In the genomic region with DNA sequence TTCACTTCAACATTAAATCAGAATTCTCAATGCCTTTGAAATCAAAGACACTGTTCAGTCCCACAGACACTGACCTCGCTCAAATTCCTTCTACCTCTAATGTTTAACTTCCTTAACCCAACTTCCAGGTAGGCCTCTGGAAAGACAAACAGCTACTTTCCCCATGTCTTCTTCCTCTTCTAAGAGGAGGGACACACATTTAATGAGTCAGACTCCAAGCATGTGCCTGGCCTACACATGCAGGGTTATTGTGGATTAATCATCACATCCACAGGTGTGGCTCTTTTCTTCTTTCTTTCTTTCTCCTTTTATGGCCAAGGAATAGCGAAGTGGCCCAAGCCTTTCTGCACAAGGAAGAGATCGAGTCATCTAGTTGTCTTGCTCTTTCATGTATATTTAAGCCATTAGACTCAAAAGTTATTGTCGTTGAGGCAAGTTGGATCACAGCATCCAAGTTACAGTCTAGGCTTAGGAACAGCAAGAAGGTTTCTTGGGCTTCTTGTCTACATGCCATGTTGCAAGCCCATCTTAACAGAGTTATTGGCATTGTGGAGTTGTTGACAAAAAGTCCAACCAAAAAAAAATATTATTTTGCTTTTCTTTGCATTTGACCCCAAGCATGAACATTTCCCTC, we compare ENCODE assay signal across 1 cellular context.
TF ChIP-seq lines count a peak whose summit lies in the region.

No MANE protein-coding gene starts in this region.

TF ChIP-seq in HepG2, 621 proteins besides CTCF, POLR2A, EP300 and RAD21 (continued from another document and continues in another):
- TF ChIP-seq, protein P1, sequence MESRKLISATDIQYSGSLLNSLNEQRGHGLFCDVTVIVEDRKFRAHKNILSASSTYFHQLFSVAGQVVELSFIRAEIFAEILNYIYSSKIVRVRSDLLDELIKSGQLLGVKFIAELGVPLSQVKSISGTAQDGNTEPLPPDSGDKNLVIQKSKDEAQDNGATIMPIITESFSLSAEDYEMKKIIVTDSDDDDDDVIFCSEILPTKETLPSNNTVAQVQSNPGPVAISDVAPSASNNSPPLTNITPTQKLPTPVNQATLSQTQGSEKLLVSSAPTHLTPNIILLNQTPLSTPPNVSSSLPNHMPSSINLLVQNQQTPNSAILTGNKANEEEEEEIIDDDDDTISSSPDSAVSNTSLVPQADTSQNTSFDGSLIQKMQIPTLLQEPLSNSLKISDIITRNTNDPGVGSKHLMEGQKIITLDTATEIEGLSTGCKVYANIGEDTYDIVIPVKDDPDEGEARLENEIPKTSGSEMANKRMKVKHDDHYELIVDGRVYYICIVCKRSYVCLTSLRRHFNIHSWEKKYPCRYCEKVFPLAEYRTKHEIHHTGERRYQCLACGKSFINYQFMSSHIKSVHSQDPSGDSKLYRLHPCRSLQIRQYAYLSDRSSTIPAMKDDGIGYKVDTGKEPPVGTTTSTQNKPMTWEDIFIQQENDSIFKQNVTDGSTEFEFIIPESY (CRISPR knock-in tag; IDR thresholded peaks at IDR 0.05), result no peak
- TF ChIP-seq RARA (CRISPR knock-in tag; IDR thresholded peaks at IDR 0.05), result peak; percentile 86
- TF ChIP-seq SAP130 (CRISPR knock-in tag; IDR thresholded peaks at IDR 0.05; ENCODE audit: low read depth), result peak; percentile 37; the same call in 1 of the 2 replicates
- no peak for TF ChIP-seq ZEB1 (IDR thresholded peaks at IDR 0.05; ENCODE audit: insufficient replicate concordance, low read depth)
- no peak for TF ChIP-seq ATAD3A (CRISPR knock-in tag; IDR thresholded peaks at IDR 0.05)
- TF ChIP-seq ESRRA (CRISPR knock-in tag; IDR thresholded peaks at IDR 0.05; ENCODE audit: low read depth), result no peak
- TF ChIP-seq U2AF2 (IDR thresholded peaks at IDR 0.05; ENCODE audit: low read depth, low read length), result no peak
- TF ChIP-seq, protein P2, sequence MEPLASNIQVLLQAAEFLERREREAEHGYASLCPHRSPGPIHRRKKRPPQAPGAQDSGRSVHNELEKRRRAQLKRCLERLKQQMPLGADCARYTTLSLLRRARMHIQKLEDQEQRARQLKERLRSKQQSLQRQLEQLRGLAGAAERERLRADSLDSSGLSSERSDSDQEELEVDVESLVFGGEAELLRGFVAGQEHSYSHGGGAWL (CRISPR knock-in tag; IDR thresholded peaks at IDR 0.05), result no peak
- TF ChIP-seq SP2 (CRISPR knock-in tag; IDR thresholded peaks at IDR 0.05), result no peak
- TF ChIP-seq, protein P3, sequence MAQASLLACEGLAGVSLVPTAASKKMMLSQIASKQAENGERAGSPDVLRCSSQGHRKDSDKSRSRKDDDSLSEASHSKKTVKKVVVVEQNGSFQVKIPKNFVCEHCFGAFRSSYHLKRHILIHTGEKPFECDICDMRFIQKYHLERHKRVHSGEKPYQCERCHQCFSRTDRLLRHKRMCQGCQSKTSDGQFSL (CRISPR knock-in tag; IDR thresholded peaks at IDR 0.05), result no peak
- TF ChIP-seq SMAD9 (CRISPR knock-in tag; IDR thresholded peaks at IDR 0.05), result no peak
- TF ChIP-seq RXRB (CRISPR knock-in tag; IDR thresholded peaks at IDR 0.05; ENCODE audit: borderline replicate concordance), result peak; percentile 84
- no peak for TF ChIP-seq ZNF296 (CRISPR knock-in tag; conservative IDR thresholded peaks at IDR 0.05)
- TF ChIP-seq ZNF790 (CRISPR knock-in tag; IDR thresholded peaks at IDR 0.05; ENCODE audit: borderline replicate concordance), result no peak
- TF ChIP-seq, protein P4, sequence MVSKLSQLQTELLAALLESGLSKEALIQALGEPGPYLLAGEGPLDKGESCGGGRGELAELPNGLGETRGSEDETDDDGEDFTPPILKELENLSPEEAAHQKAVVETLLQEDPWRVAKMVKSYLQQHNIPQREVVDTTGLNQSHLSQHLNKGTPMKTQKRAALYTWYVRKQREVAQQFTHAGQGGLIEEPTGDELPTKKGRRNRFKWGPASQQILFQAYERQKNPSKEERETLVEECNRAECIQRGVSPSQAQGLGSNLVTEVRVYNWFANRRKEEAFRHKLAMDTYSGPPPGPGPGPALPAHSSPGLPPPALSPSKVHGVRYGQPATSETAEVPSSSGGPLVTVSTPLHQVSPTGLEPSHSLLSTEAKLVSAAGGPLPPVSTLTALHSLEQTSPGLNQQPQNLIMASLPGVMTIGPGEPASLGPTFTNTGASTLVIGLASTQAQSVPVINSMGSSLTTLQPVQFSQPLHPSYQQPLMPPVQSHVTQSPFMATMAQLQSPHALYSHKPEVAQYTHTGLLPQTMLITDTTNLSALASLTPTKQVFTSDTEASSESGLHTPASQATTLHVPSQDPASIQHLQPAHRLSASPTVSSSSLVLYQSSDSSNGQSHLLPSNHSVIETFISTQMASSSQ (IDR thresholded peaks at IDR 0.05; ENCODE audit: low read depth), result peak; percentile 85
- TF ChIP-seq, protein P4 (CRISPR knock-in tag; IDR thresholded peaks at IDR 0.05; ENCODE audit: borderline replicate concordance), result peak; percentile 85; the same call in 1 of the 2 replicates
- TF ChIP-seq, protein P5, sequence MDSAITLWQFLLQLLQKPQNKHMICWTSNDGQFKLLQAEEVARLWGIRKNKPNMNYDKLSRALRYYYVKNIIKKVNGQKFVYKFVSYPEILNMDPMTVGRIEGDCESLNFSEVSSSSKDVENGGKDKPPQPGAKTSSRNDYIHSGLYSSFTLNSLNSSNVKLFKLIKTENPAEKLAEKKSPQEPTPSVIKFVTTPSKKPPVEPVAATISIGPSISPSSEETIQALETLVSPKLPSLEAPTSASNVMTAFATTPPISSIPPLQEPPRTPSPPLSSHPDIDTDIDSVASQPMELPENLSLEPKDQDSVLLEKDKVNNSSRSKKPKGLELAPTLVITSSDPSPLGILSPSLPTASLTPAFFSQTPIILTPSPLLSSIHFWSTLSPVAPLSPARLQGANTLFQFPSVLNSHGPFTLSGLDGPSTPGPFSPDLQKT (CRISPR knock-in tag; IDR thresholded peaks at IDR 0.05; ENCODE audit: borderline replicate concordance), result no peak
- TF ChIP-seq IKZF4 (CRISPR knock-in tag; IDR thresholded peaks at IDR 0.05; ENCODE audit: borderline replicate concordance, low read depth, not compliant biosample characterization), result no peak
- TF ChIP-seq, protein P6, sequence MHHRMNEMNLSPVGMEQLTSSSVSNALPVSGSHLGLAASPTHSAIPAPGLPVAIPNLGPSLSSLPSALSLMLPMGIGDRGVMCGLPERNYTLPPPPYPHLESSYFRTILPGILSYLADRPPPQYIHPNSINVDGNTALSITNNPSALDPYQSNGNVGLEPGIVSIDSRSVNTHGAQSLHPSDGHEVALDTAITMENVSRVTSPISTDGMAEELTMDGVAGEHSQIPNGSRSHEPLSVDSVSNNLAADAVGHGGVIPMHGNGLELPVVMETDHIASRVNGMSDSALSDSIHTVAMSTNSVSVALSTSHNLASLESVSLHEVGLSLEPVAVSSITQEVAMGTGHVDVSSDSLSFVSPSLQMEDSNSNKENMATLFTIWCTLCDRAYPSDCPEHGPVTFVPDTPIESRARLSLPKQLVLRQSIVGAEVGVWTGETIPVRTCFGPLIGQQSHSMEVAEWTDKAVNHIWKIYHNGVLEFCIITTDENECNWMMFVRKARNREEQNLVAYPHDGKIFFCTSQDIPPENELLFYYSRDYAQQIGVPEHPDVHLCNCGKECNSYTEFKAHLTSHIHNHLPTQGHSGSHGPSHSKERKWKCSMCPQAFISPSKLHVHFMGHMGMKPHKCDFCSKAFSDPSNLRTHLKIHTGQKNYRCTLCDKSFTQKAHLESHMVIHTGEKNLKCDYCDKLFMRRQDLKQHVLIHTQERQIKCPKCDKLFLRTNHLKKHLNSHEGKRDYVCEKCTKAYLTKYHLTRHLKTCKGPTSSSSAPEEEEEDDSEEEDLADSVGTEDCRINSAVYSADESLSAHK (CRISPR knock-in tag; IDR thresholded peaks at IDR 0.05; ENCODE audit: borderline replicate concordance), result no peak
- no peak for TF ChIP-seq PRMT3 (CRISPR knock-in tag; IDR thresholded peaks at IDR 0.05; ENCODE audit: borderline replicate concordance, low read depth)
- TF ChIP-seq ZFP36L2 (CRISPR knock-in tag; IDR thresholded peaks at IDR 0.05), result no peak
- no peak for TF ChIP-seq ZNF891 (CRISPR knock-in tag; IDR thresholded peaks at IDR 0.05)
- no peak for TF ChIP-seq TBX3 (IDR thresholded peaks at IDR 0.05; ENCODE audit: borderline replicate concordance)
- TF ChIP-seq ZNF317 (CRISPR knock-in tag; IDR thresholded peaks at IDR 0.05), result no peak
- TF ChIP-seq TARDBP (CRISPR knock-in tag; IDR thresholded peaks at IDR 0.05), result no peak
- peak; percentile 58; the same call in 1 of the 2 replicates for TF ChIP-seq JUN (CRISPR knock-in tag; IDR thresholded peaks at IDR 0.05)
- TF ChIP-seq, protein P7, sequence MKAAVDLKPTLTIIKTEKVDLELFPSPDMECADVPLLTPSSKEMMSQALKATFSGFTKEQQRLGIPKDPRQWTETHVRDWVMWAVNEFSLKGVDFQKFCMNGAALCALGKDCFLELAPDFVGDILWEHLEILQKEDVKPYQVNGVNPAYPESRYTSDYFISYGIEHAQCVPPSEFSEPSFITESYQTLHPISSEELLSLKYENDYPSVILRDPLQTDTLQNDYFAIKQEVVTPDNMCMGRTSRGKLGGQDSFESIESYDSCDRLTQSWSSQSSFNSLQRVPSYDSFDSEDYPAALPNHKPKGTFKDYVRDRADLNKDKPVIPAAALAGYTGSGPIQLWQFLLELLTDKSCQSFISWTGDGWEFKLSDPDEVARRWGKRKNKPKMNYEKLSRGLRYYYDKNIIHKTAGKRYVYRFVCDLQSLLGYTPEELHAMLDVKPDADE (CRISPR knock-in tag; IDR thresholded peaks at IDR 0.05), result no peak
- TF ChIP-seq, protein P8, sequence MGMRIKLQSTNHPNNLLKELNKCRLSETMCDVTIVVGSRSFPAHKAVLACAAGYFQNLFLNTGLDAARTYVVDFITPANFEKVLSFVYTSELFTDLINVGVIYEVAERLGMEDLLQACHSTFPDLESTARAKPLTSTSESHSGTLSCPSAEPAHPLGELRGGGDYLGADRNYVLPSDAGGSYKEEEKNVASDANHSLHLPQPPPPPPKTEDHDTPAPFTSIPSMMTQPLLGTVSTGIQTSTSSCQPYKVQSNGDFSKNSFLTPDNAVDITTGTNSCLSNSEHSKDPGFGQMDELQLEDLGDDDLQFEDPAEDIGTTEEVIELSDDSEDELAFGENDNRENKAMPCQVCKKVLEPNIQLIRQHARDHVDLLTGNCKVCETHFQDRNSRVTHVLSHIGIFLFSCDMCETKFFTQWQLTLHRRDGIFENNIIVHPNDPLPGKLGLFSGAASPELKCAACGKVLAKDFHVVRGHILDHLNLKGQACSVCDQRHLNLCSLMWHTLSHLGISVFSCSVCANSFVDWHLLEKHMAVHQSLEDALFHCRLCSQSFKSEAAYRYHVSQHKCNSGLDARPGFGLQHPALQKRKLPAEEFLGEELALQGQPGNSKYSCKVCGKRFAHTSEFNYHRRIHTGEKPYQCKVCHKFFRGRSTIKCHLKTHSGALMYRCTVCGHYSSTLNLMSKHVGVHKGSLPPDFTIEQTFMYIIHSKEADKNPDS (CRISPR knock-in tag; IDR thresholded peaks at IDR 0.05), result no peak
- no peak for TF ChIP-seq GABPA (IDR thresholded peaks at IDR 0.05; ENCODE audit: low read depth, low read length)
- TF ChIP-seq GABPA (CRISPR knock-in tag; IDR thresholded peaks at IDR 0.05; ENCODE audit: low read depth), result no peak
- no peak for TF ChIP-seq ZIK1 (CRISPR knock-in tag; IDR thresholded peaks at IDR 0.05; ENCODE audit: borderline replicate concordance, low read depth)
- TF ChIP-seq ZNF160 (CRISPR knock-in tag; IDR thresholded peaks at IDR 0.05), result no peak
- no peak for TF ChIP-seq ARID2 (CRISPR knock-in tag; IDR thresholded peaks at IDR 0.05; ENCODE audit: borderline replicate concordance)
- no peak for TF ChIP-seq MED8 (CRISPR knock-in tag; IDR thresholded peaks at IDR 0.05; ENCODE audit: insufficient replicate concordance)
- TF ChIP-seq, protein P9, sequence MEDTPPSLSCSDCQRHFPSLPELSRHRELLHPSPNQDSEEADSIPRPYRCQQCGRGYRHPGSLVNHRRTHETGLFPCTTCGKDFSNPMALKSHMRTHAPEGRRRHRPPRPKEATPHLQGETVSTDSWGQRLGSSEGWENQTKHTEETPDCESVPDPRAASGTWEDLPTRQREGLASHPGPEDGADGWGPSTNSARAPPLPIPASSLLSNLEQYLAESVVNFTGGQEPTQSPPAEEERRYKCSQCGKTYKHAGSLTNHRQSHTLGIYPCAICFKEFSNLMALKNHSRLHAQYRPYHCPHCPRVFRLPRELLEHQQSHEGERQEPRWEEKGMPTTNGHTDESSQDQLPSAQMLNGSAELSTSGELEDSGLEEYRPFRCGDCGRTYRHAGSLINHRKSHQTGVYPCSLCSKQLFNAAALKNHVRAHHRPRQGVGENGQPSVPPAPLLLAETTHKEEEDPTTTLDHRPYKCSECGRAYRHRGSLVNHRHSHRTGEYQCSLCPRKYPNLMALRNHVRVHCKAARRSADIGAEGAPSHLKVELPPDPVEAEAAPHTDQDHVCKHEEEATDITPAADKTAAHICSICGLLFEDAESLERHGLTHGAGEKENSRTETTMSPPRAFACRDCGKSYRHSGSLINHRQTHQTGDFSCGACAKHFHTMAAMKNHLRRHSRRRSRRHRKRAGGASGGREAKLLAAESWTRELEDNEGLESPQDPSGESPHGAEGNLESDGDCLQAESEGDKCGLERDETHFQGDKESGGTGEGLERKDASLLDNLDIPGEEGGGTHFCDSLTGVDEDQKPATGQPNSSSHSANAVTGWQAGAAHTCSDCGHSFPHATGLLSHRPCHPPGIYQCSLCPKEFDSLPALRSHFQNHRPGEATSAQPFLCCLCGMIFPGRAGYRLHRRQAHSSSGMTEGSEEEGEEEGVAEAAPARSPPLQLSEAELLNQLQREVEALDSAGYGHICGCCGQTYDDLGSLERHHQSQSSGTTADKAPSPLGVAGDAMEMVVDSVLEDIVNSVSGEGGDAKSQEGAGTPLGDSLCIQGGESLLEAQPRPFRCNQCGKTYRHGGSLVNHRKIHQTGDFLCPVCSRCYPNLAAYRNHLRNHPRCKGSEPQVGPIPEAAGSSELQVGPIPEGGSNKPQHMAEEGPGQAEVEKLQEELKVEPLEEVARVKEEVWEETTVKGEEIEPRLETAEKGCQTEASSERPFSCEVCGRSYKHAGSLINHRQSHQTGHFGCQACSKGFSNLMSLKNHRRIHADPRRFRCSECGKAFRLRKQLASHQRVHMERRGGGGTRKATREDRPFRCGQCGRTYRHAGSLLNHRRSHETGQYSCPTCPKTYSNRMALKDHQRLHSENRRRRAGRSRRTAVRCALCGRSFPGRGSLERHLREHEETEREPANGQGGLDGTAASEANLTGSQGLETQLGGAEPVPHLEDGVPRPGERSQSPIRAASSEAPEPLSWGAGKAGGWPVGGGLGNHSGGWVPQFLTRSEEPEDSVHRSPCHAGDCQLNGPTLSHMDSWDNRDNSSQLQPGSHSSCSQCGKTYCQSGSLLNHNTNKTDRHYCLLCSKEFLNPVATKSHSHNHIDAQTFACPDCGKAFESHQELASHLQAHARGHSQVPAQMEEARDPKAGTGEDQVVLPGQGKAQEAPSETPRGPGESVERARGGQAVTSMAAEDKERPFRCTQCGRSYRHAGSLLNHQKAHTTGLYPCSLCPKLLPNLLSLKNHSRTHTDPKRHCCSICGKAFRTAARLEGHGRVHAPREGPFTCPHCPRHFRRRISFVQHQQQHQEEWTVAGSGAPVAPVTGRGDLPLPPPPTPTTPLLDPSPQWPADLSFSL (CRISPR knock-in tag; IDR thresholded peaks at IDR 0.05), result no peak
